Comparison of ENCODE assay signal across 8 cellular contexts in the genomic region with DNA sequence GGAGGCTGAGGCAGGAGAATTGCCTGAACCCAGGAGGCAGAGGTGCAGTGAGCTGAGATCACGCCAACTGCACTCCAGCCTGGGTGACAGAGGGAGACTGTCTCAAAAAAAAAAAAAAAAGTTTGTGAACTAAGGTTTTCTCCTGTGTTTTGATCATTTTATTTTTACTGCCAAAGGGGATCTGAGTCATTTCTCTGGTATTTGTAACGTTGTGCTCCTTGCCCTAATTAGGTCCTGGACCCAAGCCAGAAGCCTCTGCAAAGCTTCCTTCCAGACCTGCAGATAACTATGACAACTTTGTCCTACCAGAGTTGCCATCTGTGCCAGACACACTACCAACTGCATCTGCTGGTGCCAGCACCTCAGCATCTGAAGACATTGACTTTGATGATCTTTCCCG.
DNase-seq lines count a peak whose midpoint lies in the region; ATAC-seq and TF ChIP-seq lines count a peak whose summit lies in the region.

No MANE protein-coding gene starts in this region.

- POLR2A ChIA-PET in HEK293T (lab: Yijun Ruan, JAX) = no interaction called here

- no peak overlapping the region for H3K4me3 ChIP-seq in skeletal muscle cell (ENCODE audit: low read depth, low read length)

- peak; percentile 77 for ATAC-seq in SK-N-SH treated with all-trans-retinoic acid at 6 μM for 48 hours

- CTCF ChIA-PET in HEK293T (lab: Yijun Ruan, JAX) = no interaction called here

- DNase-seq in HCEC 1CT (peak; percentile 91), glomerular visceral epithelial cell (ENCODE audit: extremely low spot score) (peak; percentile 88), skeletal muscle cell (ENCODE audit: low read depth) (peak; percentile 62), HEK293T (ENCODE audit: extremely low spot score) (no peak), NCI-H1105 treated with DMSO at 0.1 percent for 48 hours (lab: John Stamatoyannopoulos, UW) (no peak), AML-193 (lab: John Stamatoyannopoulos, UW) (no peak), cortex of kidney (lab: John Stamatoyannopoulos, UW) (no peak)

TF ChIP-seq in SK-N-SH treated with all-trans-retinoic acid at 6 μM for 48 hours, 23 proteins besides CTCF, POLR2A, EP300 and RAD21:
- TF ChIP-seq CSDC2 (CRISPR knock-in tag; IDR thresholded peaks at IDR 0.05) (no peak), ISL1 (CRISPR knock-in tag; IDR thresholded peaks at IDR 0.05) (peak; percentile 63)

TF ChIP-seq in HEK293T, 16 proteins besides CTCF, POLR2A, EP300 and RAD21:
- TF ChIP-seq SUZ12 (IDR thresholded peaks at IDR 0.05) = no peak
- TF ChIP-seq FOXM1 (IDR thresholded peaks at IDR 0.05; ENCODE audit: borderline replicate concordance) = no peak
- no peak for TF ChIP-seq NFRKB (IDR thresholded peaks at IDR 0.05)
- no peak for TF ChIP-seq CTBP1 (IDR thresholded peaks at IDR 0.05; ENCODE audit: borderline replicate concordance)
- no peak for TF ChIP-seq L3MBTL2 (conservative IDR thresholded peaks at IDR 0.05)
- no peak for TF ChIP-seq FOXA1 (IDR thresholded peaks at IDR 0.05)
- TF ChIP-seq TARDBP (IDR thresholded peaks at IDR 0.05) = no peak
- no peak for TF ChIP-seq BHLHE40 (IDR thresholded peaks at IDR 0.05; ENCODE audit: borderline replicate concordance)
- no peak for TF ChIP-seq LEF1 (IDR thresholded peaks at IDR 0.05; ENCODE audit: borderline replicate concordance)
- no peak for TF ChIP-seq ZNF384 (IDR thresholded peaks at IDR 0.05)
- TF ChIP-seq ARNT (IDR thresholded peaks at IDR 0.05) = no peak
- TF ChIP-seq ELF4 (IDR thresholded peaks at IDR 0.05) = no peak
- TF ChIP-seq FOXK2 (IDR thresholded peaks at IDR 0.05) = no peak
- no peak for TF ChIP-seq SP1 (IDR thresholded peaks at IDR 0.05)
- TF ChIP-seq HDGF (IDR thresholded peaks at IDR 0.05; ENCODE audit: borderline replicate concordance) = no peak

Comparison
In these comparisons a context has a peak if more than half of its experiments do, and no peak if none do; other contexts are left out.
1. DNase-seq: peak in HCEC 1CT (single experiment), glomerular visceral epithelial cell (single experiment) and skeletal muscle cell (single experiment); none in HEK293T (single experiment), NCI-H1105 treated with DMSO at 0.1 percent for 48 hours (single experiment), AML-193 (0 of 2) and cortex of kidney (single experiment).